Comparison of ENCODE assay signal across 13 cellular contexts in the genomic region with DNA sequence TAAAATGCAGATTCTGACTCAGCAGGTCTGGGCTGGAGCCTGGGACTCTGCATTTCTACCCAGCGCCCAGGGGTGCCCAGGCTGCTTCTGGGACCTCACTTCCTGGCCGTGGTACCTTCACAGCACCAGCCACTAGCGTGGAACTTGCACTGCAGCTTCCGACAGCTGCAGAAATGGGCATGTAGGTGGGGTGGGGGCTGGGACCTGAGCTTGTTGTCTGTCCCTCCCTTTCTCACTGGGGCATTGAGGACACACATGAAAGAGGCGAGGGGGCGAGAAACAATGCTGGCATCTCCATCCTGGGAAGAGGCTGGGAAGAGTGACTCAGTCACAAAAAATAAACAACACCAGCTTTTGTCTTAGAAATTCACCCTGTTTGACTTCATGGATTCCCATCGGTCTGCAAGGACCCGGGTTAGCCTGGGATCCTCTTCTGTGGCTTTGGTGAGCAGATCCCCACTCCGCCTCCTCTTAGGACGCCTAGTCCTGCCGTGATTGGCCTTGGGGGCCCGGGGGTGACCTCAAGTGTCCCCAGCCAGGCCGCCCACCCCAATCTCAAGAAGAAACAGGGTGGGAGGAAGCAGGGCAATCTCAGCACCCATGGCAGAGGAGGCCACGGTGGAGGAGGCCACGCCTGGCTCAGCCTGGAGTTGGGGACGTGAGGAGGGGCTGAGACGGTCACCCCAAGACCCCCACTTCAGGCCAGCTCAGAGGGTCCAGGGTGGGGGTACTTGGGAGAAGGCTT. TPM values are rescaled to one million over a fixed set of nuclear protein-coding genes. Genes with fewer than 3 reads are reported as not detected.
A peak's percentile ranks its signal among the peaks of the same experiment; 100 is the strongest.
DNase-seq lines count a peak whose midpoint lies in the region; ATAC-seq and TF ChIP-seq lines count a peak whose summit lies in the region.
"Had no signal": no experiment of that assay in that cellular context is flagged by ENCODE, and none has a peak within 500 bp of the region (broad histone marks: within the 10 kb centered on the region; RNA-seq: fewer than 3 reads in every experiment).

No MANE protein-coding gene starts in this region.

- peak; percentile 75 for DNase-seq in AG08395 (ENCODE audit: low spot score)
- DNase-seq in PC-9: no peak
- DNase-seq in fibroblast of peridontal ligament (ENCODE audit: extremely low read depth): peak; percentile 75
- peak; percentile 9 to 38 (median 25) for DNase-seq in ovary
- DNase-seq in CD14-positive monocyte (ENCODE audit: low spot score): no peak
- no peak for DNase-seq in NCI-H82 treated with DMSO at 0.1 percent for 48 hours (lab: John Stamatoyannopoulos, UW; ENCODE audit: unreplicated experiment)
- DNase-seq: erythroblast, NCI-H187 treated with DMSO at 0.1 percent for 48 hours had no signal

- peaks cover 1 to 9% (median 9%) of the 10 kb centered on the region in 3 donors for H3K27me3 Mint-ChIP-seq in CD14-positive monocyte (ENCODE audit: low read depth in 3 of 3)

- H3K79me2 ChIP-seq in PC-9 (ENCODE audit: low read depth): no peaks in the 10 kb centered on the region

- no peaks in the 10 kb centered on the region for H3K9me3 ChIP-seq in PC-9 (ENCODE audit: insufficient read depth, low read depth)
- H3K9me3 ChIP-seq in ovary: no peaks in the 10 kb centered on the region
- H3K9me3 ChIP-seq: neutrophil had no signal

- H3K4me3 ChIP-seq in PC-9: no peak overlapping the region
- H3K4me3 ChIP-seq in ovary: no peak overlapping the region
- H3K4me3 ChIP-seq: BLaER1 treated with 17β-estradiol and CSF1 and Interleukin-3, amounts not matched to agents 10 nM and 100 nM had no signal

- H3K36me3 ChIP-seq in PC-9 (ENCODE audit: low read depth) (no peaks in the 10 kb centered on the region), ovary (no peaks in the 10 kb centered on the region)
- H3K36me3 ChIP-seq: BLaER1 treated with 17β-estradiol and CSF1 and Interleukin-3, amounts not matched to agents 10 nM and 100 nM; neutrophil had no signal

- no peak overlapping the region for H3K27ac Mint-ChIP-seq in CD14-positive monocyte
- H3K27ac Mint-ChIP-seq: activated T-helper 17 cell treated with anti-CD3 and anti-CD28 coated beads, Interleukin-2, amount 50 U/mL, for 72 hours had no signal

- intact Hi-C loops in PC-9 (cut with micrococcal nuclease; ENCODE audit: unreplicated experiment) (loop anchor here (2.0 to 5.0 kb wide), 3 partner anchors 49 to 110 kb away; no protein-coding TSS in a partner anchor), ovary (cut with DNase I) (loop anchor here in 1 of 4 donors (2.0 kb wide), 1 partner anchor 45 kb away; no protein-coding TSS in a partner anchor), CD14-positive monocyte (cut with micrococcal nuclease) (no loop called here)

- H3K27me3 ChIP-seq in PC-9 (ENCODE audit: insufficient read depth, low read depth) (no peaks in the 10 kb centered on the region), ovary (no peaks in the 10 kb centered on the region)

- H3K4me1 ChIP-seq in PC-9 (replicated peaks; ENCODE audit: insufficient read depth): peaks cover 26% of the 10 kb centered on the region
- peaks cover 9% of the 10 kb centered on the region for H3K4me1 ChIP-seq in ovary (ENCODE audit: insufficient read depth)

- POLR2A ChIA-PET in PC-9 (lab: Charles Lee; ENCODE audit: unreplicated experiment): no interaction called here

- no peaks in the 10 kb centered on the region for H3K36me3 Mint-ChIP-seq in CD14-positive monocyte

- WGBS in ovary, 3 donors: 62 to 76% (median 66%) methylated on average over 17 of the region's 17 CpGs

- TF ChIP-seq EP300 in ovary (IDR thresholded peaks at IDR 0.05): no peak

- H3K4me1 Mint-ChIP-seq in CD14-positive monocyte: no peaks in the 10 kb centered on the region

- no peak for ATAC-seq in GM21619 (IDR thresholded peaks at IDR 0.05; ENCODE audit: unreplicated experiment)
- no peak for ATAC-seq in GM21825 (IDR thresholded peaks at IDR 0.05; ENCODE audit: unreplicated experiment)
- ATAC-seq: activated T-helper 17 cell treated with anti-CD3 and anti-CD28 coated beads, Interleukin-2, amount 50 U/mL, for 72 hours had no signal

- no peaks in the 10 kb centered on the region for H4K20me1 ChIP-seq in PC-9 (ENCODE audit: insufficient read depth)

- H3K9me2 ChIP-seq in PC-9 (ENCODE audit: insufficient read depth): no peaks in the 10 kb centered on the region

- peaks cover 5% of the 10 kb centered on the region; the same call in 1 of the 2 replicates for H3F3A ChIP-seq in PC-9 (ENCODE audit: insufficient read depth, low read depth)

- H2AFZ ChIP-seq in PC-9: no peak overlapping the region

- H3K4me3 Mint-ChIP-seq in CD14-positive monocyte: no peak overlapping the region
- H3K4me3 Mint-ChIP-seq: activated T-helper 17 cell treated with anti-CD3 and anti-CD28 coated beads, Interleukin-2, amount 50 U/mL, for 72 hours had no signal

- TF ChIP-seq CTCF in PC-9 (conservative IDR thresholded peaks at IDR 0.05) (no peak), ovary (IDR thresholded peaks at IDR 0.05) (no peak), CD14-positive monocyte (IDR thresholded peaks at IDR 0.05) (no peak)

- H3K27ac ChIP-seq in PC-9 (no peak overlapping the region; the same call in 1 of the 2 replicates), ovary (no peak overlapping the region)
- H3K27ac ChIP-seq: BLaER1 treated with 17β-estradiol and CSF1 and Interleukin-3, amounts not matched to agents 10 nM and 100 nM; neutrophil had no signal

- no peak for TF ChIP-seq POLR2A in ovary (IDR thresholded peaks at IDR 0.05)

- H3K4me2 ChIP-seq in PC-9: no peak overlapping the region

- CTCF ChIA-PET in PC-9 (lab: Charles Lee): interaction anchor here (0.7 kb wide), 1 partner anchor 39 kb away, joined by 5 read pairs; no protein-coding TSS in a partner anchor

- H3K9me3 Mint-ChIP-seq in CD14-positive monocyte: no peaks in the 10 kb centered on the region
- H3K9me3 Mint-ChIP-seq: activated T-helper 17 cell treated with anti-CD3 and anti-CD28 coated beads, Interleukin-2, amount 50 U/mL, for 72 hours had no signal

- BruUV-seq in PC-9 (replicated peaks; lab: Mats Ljungman, UMichigan): TSS peak; percentile 9

RNA-seq across cellular contexts. Expression of a gene that starts 29.9 kb away (rescaled TPM):
- total RNA-seq in PC-9 (2021): 29.0 and 32.6 TPM in 2 replicates
- 10 to 100 TPM; 26.2 to 48.2 (median 40.1) TPM for total RNA-seq in ovary
- polyA plus RNA-seq in ovary: 10 to 100 TPM; 25.7 to 52.9 TPM
- 1 to 10 TPM; 1.8 to 2.8 TPM for polyA plus RNA-seq in CD14-positive monocyte

Comparison
In these comparisons a context has a peak if more than half of its experiments do, and no peak if none do; other contexts are left out.
1. DNase-seq: peak in AG08395 (single experiment), fibroblast of peridontal ligament (single experiment) and ovary (5 of 5); none in PC-9 (0 of 2), CD14-positive monocyte (single experiment) and NCI-H82 treated with DMSO at 0.1 percent for 48 hours (single experiment).